Comparison of ENCODE assay signal across 13 cellular contexts in the genomic region with DNA sequence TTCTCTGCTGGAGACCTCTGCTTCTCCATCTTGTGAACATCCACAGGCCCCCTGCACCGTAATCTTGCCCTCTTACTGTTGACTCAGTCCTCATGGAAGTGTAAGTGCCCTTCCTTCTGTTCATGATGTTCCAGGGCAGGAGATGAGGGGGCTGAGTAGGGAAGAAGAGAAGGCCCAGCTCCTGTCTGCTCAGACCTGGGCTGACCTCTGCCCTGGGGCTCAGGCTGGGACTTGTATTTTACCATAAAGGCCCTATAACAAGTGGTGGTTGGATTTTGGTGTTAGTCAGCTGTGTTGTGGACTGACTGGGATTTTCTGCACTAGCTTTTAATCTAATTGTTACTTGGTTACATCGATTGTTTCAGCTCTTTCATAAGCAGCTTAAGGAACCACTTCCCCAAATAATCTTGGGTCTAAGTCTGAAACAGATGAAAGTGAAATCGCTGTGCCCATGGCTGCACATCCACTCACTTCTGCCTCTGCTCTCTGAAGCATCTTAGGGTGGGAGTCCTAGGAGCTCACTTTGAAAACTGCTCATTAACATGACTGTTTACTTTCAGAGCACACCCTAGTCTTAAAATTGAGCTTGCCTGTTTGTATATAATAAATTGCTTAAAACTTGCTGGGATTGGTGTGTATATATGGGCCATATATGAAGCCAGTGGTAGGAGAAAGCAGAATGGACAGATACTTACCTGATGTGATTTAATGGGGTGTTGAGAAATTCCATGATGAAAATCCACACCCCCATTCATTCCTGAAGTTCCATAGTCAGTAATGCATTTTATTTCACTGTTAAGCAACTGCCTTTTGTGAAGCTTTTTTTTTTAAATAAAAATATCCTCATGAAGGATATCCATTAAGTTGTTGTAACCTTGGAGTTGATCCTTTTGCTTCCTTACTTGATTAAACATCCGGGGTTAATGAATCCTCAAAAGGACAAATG. TPM values are rescaled to one million over a fixed set of nuclear protein-coding genes. Genes with fewer than 3 reads are reported as not detected.
DNase-seq lines count a peak whose midpoint lies in the region; ATAC-seq and TF ChIP-seq lines count a peak whose summit lies in the region.
"Had no signal": no experiment of that assay in that cellular context is flagged by ENCODE, and none has a peak within 500 bp of the region (broad histone marks: within the 10 kb centered on the region; RNA-seq: fewer than 3 reads in every experiment).

No MANE protein-coding gene starts in this region.

- no peak for TF ChIP-seq RAD21 in SK-N-SH (IDR thresholded peaks at IDR 0.05; ENCODE audit: low read length)

- no peak for DNase-seq in SK-N-SH
- DNase-seq in MV-4-11 (lab: John Stamatoyannopoulos, UW) = peak; percentile 92
- DNase-seq in esophagus squamous epithelium (lab: John Stamatoyannopoulos, UW) = no peak
- DNase-seq in cerebellum (ENCODE audit: low spot score) = no peak
- DNase-seq in HuH-7 (ENCODE audit: low spot score) = no peak
- DNase-seq in NCI-H2196 (lab: John Stamatoyannopoulos, UW; ENCODE audit: unreplicated experiment) = no peak
- DNase-seq: foreskin keratinocyte had no signal

- WGBS in SK-N-SH (ENCODE audit: low lambda C conversion rate) = 63% methylated on average over 4 of the region's 4 CpGs
- WGBS in esophagus squamous epithelium, 2 donors = 60 to 79% methylated on average over 3 to 4 of the region's 4 CpGs

- no peak for TF ChIP-seq EP300 in SK-N-SH (IDR thresholded peaks at IDR 0.05; ENCODE audit: borderline replicate concordance in 1 of 2, low read depth in 1 of 2, low read length in 1 of 2)

- TF ChIP-seq CTCF in SK-N-SH (IDR thresholded peaks at IDR 0.05) (no peak), esophagus squamous epithelium (IDR thresholded peaks at IDR 0.05) (no peak)

- TF ChIP-seq POLR2A in esophagus squamous epithelium (IDR thresholded peaks at IDR 0.05) = no peak

- POLR2A ChIA-PET in SK-N-SH (lab: Yijun Ruan, JAX) = no interaction called here

- ATAC-seq in SK-N-SH treated with all-trans-retinoic acid at 6 μM for 48 hours (no peak), HG02938 (IDR thresholded peaks at IDR 0.05; ENCODE audit: unreplicated experiment) (peak; percentile 87)
- ATAC-seq: foreskin keratinocyte had no signal

- no peak overlapping the region for H3K27ac ChIP-seq in SK-N-SH (ENCODE audit: low read depth in 2 of 2, low read length in 1 of 2)
- H3K27ac ChIP-seq in esophagus squamous epithelium = no peak overlapping the region
- H3K27ac ChIP-seq: 22Rv1, foreskin keratinocyte had no signal

- H3K4me2 ChIP-seq in SK-N-SH = no peak overlapping the region

- H3K36me3 ChIP-seq in SK-N-SH (replicated peaks in 1 of 2; ENCODE audit: control insufficient read depth in 1 of 2, insufficient read depth in 2 of 2, low read length in 1 of 2) (no peaks in the 10 kb centered on the region), esophagus squamous epithelium (peaks cover 0 to 8% (median 0%) of the 10 kb centered on the region in 3 donors)

- CTCF ChIA-PET in SK-N-SH (lab: Yijun Ruan, JAX) = no interaction called here

- no peaks in the 10 kb centered on the region for H3K9me2 ChIP-seq in SK-N-SH

- no peaks in the 10 kb centered on the region for H4K20me1 ChIP-seq in SK-N-SH (ENCODE audit: insufficient read depth)

- intact Hi-C loops in esophagus squamous epithelium (cut with DNase I) = no loop called here

- H3F3A ChIP-seq in SK-N-SH (replicated peaks; ENCODE audit: insufficient read depth) = no peaks in the 10 kb centered on the region

- peak overlapping the region; percentile 13; the same call in 1 of the 2 replicates for H2AFZ ChIP-seq in SK-N-SH (ENCODE audit: low read depth)

- no peaks in the 10 kb centered on the region for H3K9me3 ChIP-seq in SK-N-SH
- no peaks in the 10 kb centered on the region for H3K9me3 ChIP-seq in esophagus squamous epithelium

- H3K9ac ChIP-seq in SK-N-SH = no peak overlapping the region

- H3K27me3 ChIP-seq in SK-N-SH (ENCODE audit: insufficient read depth) (no peaks in the 10 kb centered on the region), esophagus squamous epithelium (no peaks in the 10 kb centered on the region)
- H3K27me3 ChIP-seq: foreskin keratinocyte had no signal

- H3K4me3 ChIP-seq in SK-N-SH (ENCODE audit: low read depth in 2 of 2, low read length in 1 of 2) (no peak overlapping the region), esophagus squamous epithelium (no peak overlapping the region)

- no peaks in the 10 kb centered on the region for H3K4me1 ChIP-seq in SK-N-SH (ENCODE audit: control insufficient read depth in 1 of 2, insufficient read depth in 2 of 2, low read depth in 1 of 2, low read length in 1 of 2)
- no peaks in the 10 kb centered on the region for H3K4me1 ChIP-seq in esophagus squamous epithelium
- H3K4me1 ChIP-seq: foreskin keratinocyte had no signal

- no peaks in the 10 kb centered on the region for H3K79me2 ChIP-seq in SK-N-SH (ENCODE audit: insufficient read depth)

TF ChIP-seq in SK-N-SH, 30 proteins besides CTCF, POLR2A, EP300 and RAD21 (continues in another document):
- TF ChIP-seq MEF2A (IDR thresholded peaks at IDR 0.05; ENCODE audit: borderline replicate concordance, low read depth) = no peak
- no peak for TF ChIP-seq EZH2phosphoT487 (IDR thresholded peaks at IDR 0.05; ENCODE audit: borderline replicate concordance, low read depth)
- TF ChIP-seq SMC3 (IDR thresholded peaks at IDR 0.05; ENCODE audit: low read depth, low read length) = no peak
- TF ChIP-seq GABPA (IDR thresholded peaks at IDR 0.05; ENCODE audit: low read depth) = no peak

TF ChIP-seq in SK-N-SH treated with all-trans-retinoic acid at 6 μM for 48 hours, 23 proteins besides CTCF, POLR2A, EP300 and RAD21:
- TF ChIP-seq TCF4 (CRISPR knock-in tag; IDR thresholded peaks at IDR 0.05; ENCODE audit: borderline replicate concordance) (no peak), CSDC2 (CRISPR knock-in tag; IDR thresholded peaks at IDR 0.05) (no peak), ZFP30 (CRISPR knock-in tag; IDR thresholded peaks at IDR 0.05) (no peak)
TF ChIP-seq in SK-N-SH treated with all-trans-retinoic acid at 6 μM for 48 hours: peak in this region for 0.

RNA-seq across cellular contexts. Expression of a gene that starts 17.7 kb away (rescaled TPM):
- polyA plus RNA-seq in SK-N-SH (2012; rRNA removed) = not detected in 2 replicates
- not detected in 2 replicates for polyA plus RNA-seq in SK-N-SH (2012; cell fraction: cytosol; rRNA removed)
- polyA plus RNA-seq in SK-N-SH (2012; cell fraction: nucleus; rRNA removed) = not detected in 2 replicates
- total RNA-seq in esophagus squamous epithelium (not detected), cerebellum (not detected)
- total RNA-seq: activated CD8-positive, alpha-beta memory T cell treated with anti-CD3 and anti-CD28 coated beads for 36 hours; bronchial epithelial cell; foreskin keratinocyte; RPMI7951 had no signal
- polyA plus RNA-seq: foreskin keratinocyte had no signal

RNA-seq across cellular contexts. Expression of a gene that starts 42.3 kb away (rescaled TPM):
- 13.9 and 19.4 TPM in 2 replicates for polyA plus RNA-seq in SK-N-SH (2012; rRNA removed)
- 20.5 and 22.4 TPM in 2 replicates for polyA plus RNA-seq in SK-N-SH (2012; cell fraction: cytosol; rRNA removed)
- 4.2 and 14.7 TPM in 2 replicates for polyA plus RNA-seq in SK-N-SH (2012; cell fraction: nucleus; rRNA removed)
- total RNA-seq in esophagus squamous epithelium (10 to 100 TPM; 38.0 to 65.0 (median 55.1) TPM), cerebellum (77.3 TPM)

RNA-seq across cellular contexts. Expression of a gene that starts 50.5 kb away (rescaled TPM):
- 72.1 and 121 TPM in 2 replicates for polyA plus RNA-seq in SK-N-SH (2012; rRNA removed)
- polyA plus RNA-seq in SK-N-SH (2012; cell fraction: cytosol; rRNA removed) = 97.1 and 100 TPM in 2 replicates
- 35.7 and 73.9 TPM in 2 replicates for polyA plus RNA-seq in SK-N-SH (2012; cell fraction: nucleus; rRNA removed)
- total RNA-seq in esophagus squamous epithelium (100 to 1,000 TPM in 1 of 4 donors, 10 to 100 TPM in 3; 58.2 to 122 (median 78.3) TPM), cerebellum (51.0 TPM)
